9 cellular contexts compared by ENCODE assay signal in the genomic region with DNA sequence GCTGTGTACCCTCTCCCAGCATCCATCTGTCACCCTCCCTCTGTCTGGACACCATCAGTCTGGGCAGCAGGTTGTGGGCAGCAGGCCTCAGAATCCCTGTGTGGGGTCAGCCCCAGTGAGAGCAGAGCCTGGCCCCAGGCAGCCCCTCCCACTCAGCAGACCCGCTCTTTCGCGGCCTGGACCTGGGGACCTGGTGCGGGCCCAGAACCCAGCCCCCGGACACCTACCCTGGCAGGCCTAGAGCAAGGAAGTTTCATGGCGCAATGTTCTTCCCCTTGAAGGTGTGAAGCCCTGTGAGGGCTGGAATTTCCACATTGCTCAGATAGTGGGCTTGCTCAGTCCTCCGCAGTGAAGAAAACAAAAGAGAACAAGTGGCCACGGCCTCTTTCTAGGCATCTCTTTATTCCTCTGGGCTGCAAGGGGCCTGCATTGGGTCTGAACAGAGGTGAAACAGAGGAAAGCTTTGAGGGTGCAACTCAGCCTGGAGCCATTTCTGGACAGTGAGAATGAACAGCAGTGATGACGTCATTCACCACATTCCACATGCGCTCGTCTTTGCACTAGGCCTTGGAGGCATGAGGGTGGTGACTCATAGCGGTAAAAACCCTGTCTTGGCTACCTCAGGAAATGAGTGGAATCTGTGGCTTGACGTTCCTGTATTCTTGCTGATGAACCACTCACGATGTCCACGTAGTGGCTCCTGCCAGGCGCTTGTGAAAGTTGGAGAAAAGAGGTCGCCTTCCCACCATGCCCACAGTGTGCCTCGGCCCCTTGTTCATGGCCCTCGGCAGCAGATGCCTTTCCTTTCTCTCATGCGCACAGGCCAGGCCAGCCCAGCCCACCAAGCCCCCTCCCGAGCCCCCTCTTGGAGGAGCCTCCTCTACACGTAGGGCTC.
DNase-seq lines count a peak whose midpoint lies in the region; ATAC-seq, FAIRE-seq and TF ChIP-seq lines count a peak whose summit lies in the region.
"Had no signal": no experiment of that assay in that cellular context is flagged by ENCODE, and none has a peak within 500 bp of the region (broad histone marks: within the 10 kb centered on the region; RNA-seq: fewer than 3 reads in every experiment).

No MANE protein-coding gene starts in this region.

- H2AFZ ChIP-seq in keratinocyte (ENCODE audit: control insufficient read depth, low read length): no peak overlapping the region

- peak overlapping the region; percentile 41 for H3K4me3 Mint-ChIP-seq in T-helper 1 cell treated with Interleukin-12 subunit alpha and Interleukin-12 subunit beta and Interleukin-4 antibody, amounts not matched to agents 30 μg/mL and 1 μg/mL, for 36 hours

- peaks cover 2% of the 10 kb centered on the region for H3K36me3 Mint-ChIP-seq in T-helper 1 cell treated with Interleukin-12 subunit alpha and Interleukin-12 subunit beta and Interleukin-4 antibody, amounts not matched to agents 30 μg/mL and 1 μg/mL, for 36 hours (ENCODE audit: low read depth)

- peaks cover 2% of the 10 kb centered on the region for H3K9me1 ChIP-seq in keratinocyte (ENCODE audit: control insufficient read depth, extremely low read depth, insufficient read depth, low read length)

- peak overlapping the region; percentile 35 for H3K9ac ChIP-seq in keratinocyte (ENCODE audit: control insufficient read depth, extremely low read depth, insufficient read depth, low read length)

- no peak for ATAC-seq in HG03571 (IDR thresholded peaks at IDR 0.05; ENCODE audit: unreplicated experiment)

- H3K4me2 ChIP-seq in keratinocyte (ENCODE audit: control insufficient read depth, extremely low read depth, insufficient read depth, low read depth, low read length): peak overlapping the region; percentile 92

- TF ChIP-seq CTCF in ascending aorta (IDR thresholded peaks at IDR 0.05) (no peak), keratinocyte (optimal IDR thresholded peaks at IDR 0.05 in 1 of 3, IDR thresholded peaks at IDR 0.05 in 1 of 3, conservative IDR thresholded peaks at IDR 0.05 in 1 of 3; ENCODE audit: extremely low read depth in 1 of 3, insufficient read depth in 2 of 3, low read length in 3 of 3) (no peak)

- H3K4me3 ChIP-seq in ascending aorta: no peak overlapping the region
- peak overlapping the region in 2 of 3 experiments; percentile 14 to 16 for H3K4me3 ChIP-seq in keratinocyte (ENCODE audit: control insufficient read depth in 2 of 3, extremely low read depth in 1 of 3, insufficient read depth in 2 of 3, low read depth in 1 of 3, low read length in 3 of 3)

- H3K27ac ChIP-seq in ascending aorta (peak overlapping the region in 1 of 2 donors; percentile 16), keratinocyte (ENCODE audit: control insufficient read depth, insufficient read depth, low read length) (peak overlapping the region; percentile 51)
- H3K27ac ChIP-seq: C4-2B had no signal

- peaks cover 0 to 3% of the 10 kb centered on the region in 2 donors for H3K4me1 ChIP-seq in ascending aorta
- peaks cover 41% of the 10 kb centered on the region for H3K4me1 ChIP-seq in keratinocyte (ENCODE audit: control insufficient read depth, extremely low read depth, insufficient read depth, low read length)

- H3K27ac Mint-ChIP-seq in T-helper 1 cell treated with Interleukin-12 subunit alpha and Interleukin-12 subunit beta and Interleukin-4 antibody, amounts not matched to agents 30 μg/mL and 1 μg/mL, for 36 hours: peak overlapping the region; percentile 87

- no peaks in the 10 kb centered on the region for H3K9me3 ChIP-seq in ascending aorta
- peaks cover 5% of the 10 kb centered on the region for H3K9me3 ChIP-seq in keratinocyte (ENCODE audit: control insufficient read depth, low read depth, low read length)

- DNase-seq in SHP77 (lab: John Stamatoyannopoulos, UW) (peak; percentile 36 to 69), SHP77 treated with DMSO at 0.1 percent for 48 hours (lab: John Stamatoyannopoulos, UW) (no peak), ascending aorta (ENCODE audit: low spot score in 2 of 2) (peak; percentile 39 to 84), keratinocyte (ENCODE audit: low read depth, low spot score) (peak; percentile 98), occipital lobe (lab: John Stamatoyannopoulos, UW) (no peak)
- peak in 2 of 3 experiments; percentile 21 to 40 for DNase-seq in stimulated activated CD4-positive, alpha-beta T cell treated with anti-CD3 and anti-CD28 coated beads, TNF-alpha, amount 100 ng/mL, for 4 hours (ENCODE audit: low read depth in 3 of 3)

- H3K36me3 ChIP-seq in ascending aorta (no peaks in the 10 kb centered on the region), keratinocyte (ENCODE audit: control insufficient read depth in 2 of 2, extremely low read depth in 1 of 2, insufficient read depth in 2 of 2, low read length in 2 of 2) (no peaks in the 10 kb centered on the region)

- no peaks in the 10 kb centered on the region for H3K79me2 ChIP-seq in keratinocyte (ENCODE audit: control insufficient read depth, insufficient read depth, low read length)

- H3K27me3 Mint-ChIP-seq in T-helper 1 cell treated with Interleukin-12 subunit alpha and Interleukin-12 subunit beta and Interleukin-4 antibody, amounts not matched to agents 30 μg/mL and 1 μg/mL, for 36 hours (ENCODE audit: low read depth): no peaks in the 10 kb centered on the region

- peak; percentile 97 for FAIRE-seq in keratinocyte (lab: Jason Lieb, UNC)

- H4K20me1 ChIP-seq in keratinocyte (ENCODE audit: control insufficient read depth, extremely low read depth, insufficient read depth, low read length): peaks cover 5% of the 10 kb centered on the region

- H3K27me3 ChIP-seq in ascending aorta (no peaks in the 10 kb centered on the region), keratinocyte (ENCODE audit: control insufficient read depth, extremely low read depth, insufficient read depth, low read length) (peaks cover 14% of the 10 kb centered on the region)

- intact Hi-C loops in ascending aorta (cut with DNase I): loop anchor here (1.0 to 10.0 kb wide), 7 partner anchors 26 to 729 kb away; a partner anchor contains a TSS

- H3K9me3 Mint-ChIP-seq in T-helper 1 cell treated with Interleukin-12 subunit alpha and Interleukin-12 subunit beta and Interleukin-4 antibody, amounts not matched to agents 30 μg/mL and 1 μg/mL, for 36 hours: no peaks in the 10 kb centered on the region

- peaks cover 51% of the 10 kb centered on the region for H3K4me1 Mint-ChIP-seq in T-helper 1 cell treated with Interleukin-12 subunit alpha and Interleukin-12 subunit beta and Interleukin-4 antibody, amounts not matched to agents 30 μg/mL and 1 μg/mL, for 36 hours (ENCODE audit: low read depth)

- dilution Hi-C loops in keratinocyte (cut with MboI; ENCODE audit: extremely low pct_ligation_motif_present, low sequenced_read_pairs): no loop called here

Comparison
In these comparisons a context has a peak if more than half of its experiments do, and no peak if none do; other contexts are left out.
1. DNase-seq: peak in SHP77 (2 of 2), ascending aorta (2 of 2), keratinocyte (single experiment) and stimulated activated CD4-positive, alpha-beta T cell treated with anti-CD3 and anti-CD28 coated beads, TNF-alpha, amount 100 ng/mL, for 4 hours (2 of 3); none in SHP77 treated with DMSO at 0.1 percent for 48 hours (single experiment) and occipital lobe (single experiment).
2. H3K4me3 ChIP-seq: peak in keratinocyte (2 of 3); none in ascending aorta (0 of 2).